In genomic region chr14:20848955-20849570, GRCh38 we compare ENCODE assay signal across 17 cellular contexts. TPM values are rescaled to one million over a fixed set of nuclear protein-coding genes. Genes with fewer than 3 reads are reported as not detected.
A peak's percentile ranks its signal among the peaks of the same experiment; 100 is the strongest.
DNase-seq lines count a peak whose midpoint lies in the region; ATAC-seq, FAIRE-seq and TF ChIP-seq lines count a peak whose summit lies in the region.
"Had no signal": no experiment of that assay in that cellular context is flagged by ENCODE, and none has a peak within 500 bp of the region (broad histone marks: within the 10 kb centered on the region; RNA-seq: fewer than 3 reads in every experiment).

No MANE protein-coding gene starts in this region.

- H3K79me2 ChIP-seq in HepG2 (ENCODE audit: insufficient read depth, low read length), result no peaks in the 10 kb centered on the region

- FAIRE-seq in HepG2 (lab: Jason Lieb, UNC), result no peak
- FAIRE-seq: frontal cortex, keratinocyte had no signal

- no peaks in the 10 kb centered on the region for H3K9me3 ChIP-seq in HUES48 (ENCODE audit: control insufficient read depth, insufficient read depth, low read length)
- H3K9me3 ChIP-seq in breast epithelium, result no peaks in the 10 kb centered on the region
- no peaks in the 10 kb centered on the region for H3K9me3 ChIP-seq in HepG2 (ENCODE audit: low read length)
- H3K9me3 ChIP-seq: Peyer's patch had no signal

- no peak for TF ChIP-seq POLR2A in breast epithelium (IDR thresholded peaks at IDR 0.05)
- no peak for TF ChIP-seq POLR2A in HepG2 (IDR thresholded peaks at IDR 0.05; ENCODE audit: insufficient read depth in 1 of 2, low read depth in 2 of 2, low read length in 2 of 2)

- H3K4me3 ChIP-seq in HUES48 (ENCODE audit: low read depth, low read length) (no peak overlapping the region), breast epithelium (no peak overlapping the region), HepG2 (replicated peaks in 1 of 3; ENCODE audit: insufficient read depth in 1 of 3, low read depth in 2 of 3, low read length in 3 of 3) (no peak overlapping the region)
- H3K4me3 ChIP-seq: Peyer's patch had no signal

- no peak overlapping the region for H3K9ac ChIP-seq in HUES48 (ENCODE audit: low read depth, low read length)
- no peak overlapping the region for H3K9ac ChIP-seq in HepG2 (ENCODE audit: insufficient read depth, low read depth, low read length)

- H3K27me3 ChIP-seq in HUES48 (ENCODE audit: control insufficient read depth, insufficient read depth, low read length), result no peaks in the 10 kb centered on the region
- H3K27me3 ChIP-seq in breast epithelium, result no peaks in the 10 kb centered on the region
- no peaks in the 10 kb centered on the region for H3K27me3 ChIP-seq in HepG2 (ENCODE audit: control insufficient read depth in 1 of 2, insufficient read depth in 2 of 2, low read length in 2 of 2)
- H3K27me3 ChIP-seq: Peyer's patch had no signal

- CTCF ChIA-PET in HepG2 (lab: Yijun Ruan, JAX; ENCODE audit: low intra/inter-chr PET ratio, low total read pairs), result no interaction called here

- H4K20me1 ChIP-seq in HepG2 (ENCODE audit: insufficient read depth, low read length), result no peaks in the 10 kb centered on the region

- no peak overlapping the region for H2AFZ ChIP-seq in HepG2 (ENCODE audit: low read length)

- POLR2A ChIA-PET in HepG2 (lab: Yijun Ruan, JAX), result no interaction called here

- TF ChIP-seq EP300 in HepG2 (IDR thresholded peaks at IDR 0.05; ENCODE audit: low read depth in 2 of 2, low read length in 2 of 2), result no peak
- no peak for TF ChIP-seq EP300 in HepG2 (CRISPR knock-in tag; IDR thresholded peaks at IDR 0.05; ENCODE audit: borderline replicate concordance)

- DNase-seq in breast epithelium (ENCODE audit: low spot score in 2 of 2), result no peak
- DNase-seq in HepG2 (ENCODE audit: low spot score), result peak; percentile 19
- peak; percentile 58 for DNase-seq in superior temporal gyrus (ENCODE audit: extremely low spot score)
- DNase-seq in KG1 (lab: John Stamatoyannopoulos, UW), result no peak
- DNase-seq in NCI-H1930 (lab: John Stamatoyannopoulos, UW), result no peak
- no peak for DNase-seq in effector CD8-positive, alpha-beta T cell (lab: John Stamatoyannopoulos, UW)
- no peak for DNase-seq in A172 (ENCODE audit: low spot score)
- DNase-seq: activated CD4-positive, alpha-beta T cell treated with anti-CD3 and anti-CD28 coated beads, Interleukin-2, amount 10 ng/mL, durations not matched to agents 7 days and 5 days; CD8-positive, alpha-beta memory T cell; effector memory CD4-positive, alpha-beta T cell; NCI-H1105; NCI-H226; Peyer's patch; T-helper 17 cell had no signal

- H3K27ac ChIP-seq in HUES48 (ENCODE audit: low read depth, low read length) (peak overlapping the region; percentile 75), breast epithelium (peak overlapping the region; percentile 56 to 67), HepG2 (ENCODE audit: extremely low read length, insufficient read depth, low read length) (no peak overlapping the region)
- H3K27ac ChIP-seq: Peyer's patch had no signal

- WGBS in HepG2 (ENCODE audit: low lambda C conversion rate), result 5% methylated on average over 4 of the region's 4 CpGs

- TF ChIP-seq CTCF in breast epithelium (IDR thresholded peaks at IDR 0.05), result no peak
- no peak for TF ChIP-seq CTCF in HepG2 (CRISPR knock-in tag; IDR thresholded peaks at IDR 0.05)

- BruUV-seq in HepG2 (replicated peaks; lab: Mats Ljungman, UMichigan), result no TSS peak

- no peak for TF ChIP-seq RAD21 in HepG2 (CRISPR knock-in tag; IDR thresholded peaks at IDR 0.05)

- intact Hi-C loops in breast epithelium (cut with DNase I; ENCODE audit: low total_unique reads) (no loop called here), HepG2 (cut with micrococcal nuclease; ENCODE audit: unreplicated experiment) (no loop called here)

- H3K4me2 ChIP-seq in HepG2 (ENCODE audit: low read depth, low read length), result no peak overlapping the region

- in situ Hi-C loops in HepG2 (cut with HindIII; ENCODE audit: extremely low pct_ligation_motif_present, low pct_unique_long_range_greater_than_20kb), result no loop called here

- H3K36me3 ChIP-seq in HUES48 (ENCODE audit: control insufficient read depth, insufficient read depth, low read length), result no peaks in the 10 kb centered on the region
- no peaks in the 10 kb centered on the region for H3K36me3 ChIP-seq in breast epithelium
- H3K36me3 ChIP-seq in HepG2 (replicated peaks in 1 of 2; ENCODE audit: control insufficient read depth in 1 of 2, insufficient read depth in 2 of 2, low read length in 2 of 2), result no peaks in the 10 kb centered on the region
- H3K36me3 ChIP-seq: Peyer's patch had no signal

- H3K4me1 ChIP-seq in HUES48 (ENCODE audit: control insufficient read depth, insufficient read depth, low read length) (peaks cover 12% of the 10 kb centered on the region), breast epithelium (no peaks in the 10 kb centered on the region), HepG2 (ENCODE audit: insufficient read depth, low read length) (peaks cover 13% of the 10 kb centered on the region)
- H3K4me1 ChIP-seq: Peyer's patch had no signal

- peak; percentile 33; the same call in 2 of the 3 replicates for ATAC-seq in HepG2
- ATAC-seq: T-helper 17 cell had no signal

TF ChIP-seq in HepG2, 621 proteins besides CTCF, POLR2A, EP300 and RAD21 (continues in another document):
- TF ChIP-seq ISX (CRISPR knock-in tag; conservative IDR thresholded peaks at IDR 0.05), result no peak

RNA-seq across cellular contexts. Expression of gene RNASE3, which starts 42.1 kb away (rescaled TPM):
- total RNA-seq in breast epithelium (not detected), HepG2 (2016; rRNA removed; fragmentation: Illumina TruSeq; extraction: Trizol) (not detected in 2 replicates)
- not detected in 2 replicates for total RNA-seq in HepG2 (2016; cell fraction: cytosol; rRNA removed; fragmentation: Illumina TruSeq; extraction: Trizol; ENCODE audit: low read depth)
- not detected in 2 replicates for total RNA-seq in HepG2 (2016; cell fraction: insoluble cytoplasmic fraction; rRNA removed; fragmentation: Illumina TruSeq; extraction: Trizol)
- total RNA-seq in HepG2 (2016; cell fraction: membrane; rRNA removed; fragmentation: Illumina TruSeq; extraction: Trizol), result not detected in 2 replicates
- total RNA-seq in HepG2 (2016; cell fraction: nucleus; rRNA removed; fragmentation: Illumina TruSeq; extraction: Trizol), result not detected in 2 replicates
- polyA plus RNA-seq in HepG2 (2011; rRNA removed), result not detected in 2 replicates
- polyA plus RNA-seq in HepG2 (2011; cell fraction: cytosol; rRNA removed), result not detected in 2 replicates
- polyA plus RNA-seq in HepG2 (2011; cell fraction: nucleus; rRNA removed), result not detected in 2 replicates
- polyA plus RNA-seq in HepG2 (2012), result not detected in 2 replicates
- polyA plus RNA-seq in HepG2 (2016; cell fraction: cytosol; fragmentation: Illumina TruSeq; extraction: Trizol; ENCODE audit: low read depth), result not detected in 2 replicates
- polyA plus RNA-seq in HepG2 (2016; cell fraction: insoluble cytoplasmic fraction; fragmentation: Illumina TruSeq; extraction: Trizol; ENCODE audit: low read depth), result not detected in 2 replicates
- not detected in 2 replicates for polyA plus RNA-seq in HepG2 (2016; cell fraction: membrane; fragmentation: Illumina TruSeq; extraction: Trizol; ENCODE audit: low read depth)
- polyA plus RNA-seq in HepG2 (2016; cell fraction: nucleus; fragmentation: Illumina TruSeq; extraction: Trizol; ENCODE audit: insufficient read depth, low read depth), result not detected in 2 replicates
- polyA minus RNA-seq in HepG2 (2011; rRNA and poly(A)+ RNA removed; ENCODE audit: low replicate concordance), result not detected in 2 replicates
- polyA minus RNA-seq in HepG2 (2011; cell fraction: cytosol; rRNA and poly(A)+ RNA removed), result not detected in 2 replicates
- not detected in 2 replicates for polyA minus RNA-seq in HepG2 (2011; cell fraction: nucleus; rRNA and poly(A)+ RNA removed)
- total RNA-seq in A172 (2014; rRNA removed; shearing (Covaris generic)), result not detected in 2 replicates
- total RNA-seq: activated CD4-positive, alpha-beta T cell treated with anti-CD3 and anti-CD28 coated beads, Interleukin-2, amount 10 ng/mL, durations not matched to agents 7 days and 5 days; CD8-positive, alpha-beta memory T cell; frontal cortex; Peyer's patch; T-helper 17 cell had no signal
- polyA plus RNA-seq: CD8-positive, alpha-beta memory T cell; keratinocyte had no signal

RNA-seq across cellular contexts. Expression of gene RNASE1, which starts 46.4 kb away (rescaled TPM):
- total RNA-seq in breast epithelium (1,000 to 10,000 TPM in 1 of 3 donors, 100 to 1,000 TPM in 2; 125 to 1,186 (median 303) TPM), HepG2 (2016; rRNA removed; fragmentation: Illumina TruSeq; extraction: Trizol) (not detected in 2 replicates)
- total RNA-seq in HepG2 (2016; cell fraction: cytosol; rRNA removed; fragmentation: Illumina TruSeq; extraction: Trizol; ENCODE audit: low read depth), result not detected in 2 replicates
- total RNA-seq in HepG2 (2016; cell fraction: insoluble cytoplasmic fraction; rRNA removed; fragmentation: Illumina TruSeq; extraction: Trizol), result not detected in 2 replicates
- not detected in 2 replicates for total RNA-seq in HepG2 (2016; cell fraction: membrane; rRNA removed; fragmentation: Illumina TruSeq; extraction: Trizol)
- total RNA-seq in HepG2 (2016; cell fraction: nucleus; rRNA removed; fragmentation: Illumina TruSeq; extraction: Trizol), result not detected in 2 replicates
- polyA plus RNA-seq in HepG2 (2011; rRNA removed), result not detected in 2 replicates
- not detected in 2 replicates for polyA plus RNA-seq in HepG2 (2011; cell fraction: cytosol; rRNA removed)
- polyA plus RNA-seq in HepG2 (2011; cell fraction: nucleus; rRNA removed), result not detected in 2 replicates
- polyA plus RNA-seq in HepG2 (2012), result not detected in 2 replicates
- polyA plus RNA-seq in HepG2 (2016; cell fraction: cytosol; fragmentation: Illumina TruSeq; extraction: Trizol; ENCODE audit: low read depth), result not detected in 2 replicates
- not detected in 2 replicates for polyA plus RNA-seq in HepG2 (2016; cell fraction: insoluble cytoplasmic fraction; fragmentation: Illumina TruSeq; extraction: Trizol; ENCODE audit: low read depth)
- not detected in 2 replicates for polyA plus RNA-seq in HepG2 (2016; cell fraction: membrane; fragmentation: Illumina TruSeq; extraction: Trizol; ENCODE audit: low read depth)
- polyA plus RNA-seq in HepG2 (2016; cell fraction: nucleus; fragmentation: Illumina TruSeq; extraction: Trizol; ENCODE audit: insufficient read depth, low read depth), result not detected in 2 replicates
- polyA minus RNA-seq in HepG2 (2011; rRNA and poly(A)+ RNA removed; ENCODE audit: low replicate concordance), result not detected in 2 replicates
- polyA minus RNA-seq in HepG2 (2011; cell fraction: cytosol; rRNA and poly(A)+ RNA removed), result not detected in 2 replicates
- not detected in 2 replicates for polyA minus RNA-seq in HepG2 (2011; cell fraction: nucleus; rRNA and poly(A)+ RNA removed)
- total RNA-seq in A172 (2014; rRNA removed; shearing (Covaris generic)), result not detected in 2 replicates
- total RNA-seq: activated CD4-positive, alpha-beta T cell treated with anti-CD3 and anti-CD28 coated beads, Interleukin-2, amount 10 ng/mL, durations not matched to agents 7 days and 5 days; T-helper 17 cell had no signal
- polyA plus RNA-seq: CD8-positive, alpha-beta memory T cell had no signal

Comparison
In these comparisons a context has a peak if more than half of its experiments do, and no peak if none do; other contexts are left out.
1. DNase-seq: peak in HepG2 (single experiment) and superior temporal gyrus (single experiment); none in breast epithelium (0 of 2), KG1 (single experiment), NCI-H1930 (0 of 2), effector CD8-positive, alpha-beta T cell (single experiment) and A172 (single experiment).
2. RNA of gene RNASE1, which starts 46.4 kb away (total RNA-seq): 125 to 1,186 TPM in breast epithelium; not detected in HepG2 and not detected in A172; every median in the first group is over 100 times any median in the second.